ENCODE assay signal across 27 cellular contexts in the genomic region with DNA sequence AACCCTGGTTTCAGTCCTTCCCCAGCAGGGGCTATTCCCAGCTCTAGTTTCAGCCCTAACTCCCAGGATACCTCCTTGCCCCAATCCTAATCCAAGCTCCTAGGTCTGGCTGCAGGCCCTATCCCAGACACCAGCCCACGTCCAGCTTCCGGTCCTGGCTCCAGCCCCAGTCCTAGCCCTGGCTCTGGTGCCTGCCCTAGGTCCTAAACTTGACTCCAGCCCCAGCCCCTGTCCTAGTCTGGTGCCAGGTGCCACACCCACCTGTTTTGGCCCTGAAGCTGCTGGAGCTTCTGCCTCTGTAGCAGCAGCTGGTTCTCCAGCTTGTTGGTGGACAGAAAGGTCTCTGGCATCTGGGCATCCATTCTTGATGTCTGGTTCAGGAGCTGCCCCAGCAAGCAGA. TPM values are rescaled to one million over a fixed set of nuclear protein-coding genes. Genes with fewer than 3 reads are reported as not detected.
"Had no signal": no experiment of that assay in that cellular context is flagged by ENCODE, and none has a peak within 500 bp of the region (broad histone marks: within the 10 kb centered on the region; RNA-seq: fewer than 3 reads in every experiment).

No MANE protein-coding gene starts in this region.

- H3K4me2 ChIP-seq: neural progenitor cell, smooth muscle cell had no signal

- H3K4me3 ChIP-seq: coronary artery, esophagus squamous epithelium, left lung, neural progenitor cell, ovary, smooth muscle cell, thoracic aorta, tibial nerve, upper lobe of left lung had no signal

- H3K36me3 ChIP-seq: esophagus squamous epithelium, left lung, neural progenitor cell, ovary, thoracic aorta, tibial nerve, upper lobe of left lung had no signal

- H3K4me3 Mint-ChIP-seq: central memory CD8-positive, alpha-beta T cell; effector memory CD8-positive, alpha-beta T cell; mesothelial cell of epicardium; naive thymus-derived CD4-positive, alpha-beta T cell; nephron; neural progenitor cell; stimulated activated memory B cell treated with anti-CD40 and anti-IgM and Interleukin-4, amounts not matched to agents 10 μg/mL and 1 μg/mL and 100 μg/mL, for 72 hours had no signal

- H3K9me3 Mint-ChIP-seq: central memory CD8-positive, alpha-beta T cell; effector memory CD8-positive, alpha-beta T cell; mesothelial cell of epicardium; naive thymus-derived CD4-positive, alpha-beta T cell; nephron; neural progenitor cell had no signal

- DNase-seq: effector memory CD8-positive, alpha-beta T cell; erythroblast; esophagus squamous epithelium; foreskin melanocyte; left cardiac atrium; left lung; mesenchymal stem cell; naive thymus-derived CD4-positive, alpha-beta T cell; nucleus accumbens; retina; stimulated activated CD4-positive, alpha-beta T cell treated with anti-CD3 and anti-CD28 coated beads, Interleukin-4, amount 100 ng/mL, for 4 hours; stimulated activated naive CD8-positive, alpha-beta T cell treated with anti-CD3 and anti-CD28 coated beads, Interleukin-15, Interleukin-2, amounts not matched to agents 100 U/mL and 50 U/mL, for 24 hours; upper lobe of left lung had no signal

- H3K27ac Mint-ChIP-seq: effector memory CD8-positive, alpha-beta T cell; mesothelial cell of epicardium; naive thymus-derived CD4-positive, alpha-beta T cell; nephron; neural progenitor cell; stimulated activated memory B cell treated with anti-CD40 and anti-IgM and Interleukin-4, amounts not matched to agents 10 μg/mL and 1 μg/mL and 100 μg/mL, for 72 hours had no signal

- H3K9me3 ChIP-seq: esophagus squamous epithelium, left lung, ovary, thoracic aorta, tibial nerve, upper lobe of left lung had no signal

- H3K27me3 ChIP-seq: ovary, tibial nerve had no signal

- H2AFZ ChIP-seq: neural progenitor cell had no signal

- H3K36me3 Mint-ChIP-seq: mesothelial cell of epicardium; naive thymus-derived CD4-positive, alpha-beta T cell; neural progenitor cell; stimulated activated memory B cell treated with anti-CD40 and anti-IgM and Interleukin-4, amounts not matched to agents 10 μg/mL and 1 μg/mL and 100 μg/mL, for 72 hours had no signal

- H3K27ac ChIP-seq: esophagus squamous epithelium, left lung, neural progenitor cell, ovary, thoracic aorta, tibial nerve, upper lobe of left lung had no signal

RNA-seq across cellular contexts. Expression of gene ANGPT4, which starts 28.1 kb away (rescaled TPM):
- total RNA-seq: dermis microvascular lymphatic vessel endothelial cell; kidney epithelial cell; lung microvascular endothelial cell; naive thymus-derived CD4-positive, alpha-beta T cell; pulmonary artery endothelial cell; smooth muscle cell had no signal
- polyA plus RNA-seq: naive thymus-derived CD4-positive, alpha-beta T cell had no signal
